ENCODE assay signal across 8 cellular contexts in genomic region chr19:3537438-3538240, GRCh38. TPM values are rescaled to one million over a fixed set of nuclear protein-coding genes. Genes with fewer than 3 reads are reported as not detected.
DNase-seq lines count a peak whose midpoint lies in the region; ATAC-seq and TF ChIP-seq lines count a peak whose summit lies in the region.
"Had no signal": no experiment of that assay in that cellular context is flagged by ENCODE, and none has a peak within 500 bp of the region (broad histone marks: within the 10 kb centered on the region; RNA-seq: fewer than 3 reads in every experiment).

No MANE protein-coding gene starts in this region.

- no peak for TF ChIP-seq POLR2A in lower leg skin (IDR thresholded peaks at IDR 0.05)

- H3K4me3 Mint-ChIP-seq in natural killer cell = no peak overlapping the region
- no peak overlapping the region for H3K4me3 Mint-ChIP-seq in natural killer cell treated with Interleukin-12 subunit alpha and Interleukin-12 subunit beta and Interleukin-15 and Interleukin-18, amount 100 ng/mL, for 72 hours
- H3K4me3 Mint-ChIP-seq in glutamatergic neuron (ENCODE audit: unreplicated experiment) = no peak overlapping the region
- H3K4me3 Mint-ChIP-seq: B cell had no signal

- WGBS in lower leg skin, 2 donors = 75 to 76% methylated on average over 22 of the region's 22 CpGs

- intact Hi-C loops in natural killer cell (cut with micrococcal nuclease) = no loop called here
- intact Hi-C loops in lower leg skin (cut with DNase I; ENCODE audit: low total_unique reads) = no loop called here

- TF ChIP-seq CTCF in natural killer cell (IDR thresholded peaks at IDR 0.05) (no peak), glutamatergic neuron (IDR thresholded peaks at IDR 0.05; ENCODE audit: partially characterized antibody, unreplicated experiment) (no peak), lower leg skin (IDR thresholded peaks at IDR 0.05) (no peak)

- H3K27ac Mint-ChIP-seq in natural killer cell (peak overlapping the region; percentile 64 to 76), glutamatergic neuron (ENCODE audit: unreplicated experiment) (peak overlapping the region; percentile 80)
- H3K27ac Mint-ChIP-seq in natural killer cell treated with Interleukin-12 subunit alpha and Interleukin-12 subunit beta and Interleukin-15 and Interleukin-18, amount 100 ng/mL, for 72 hours = no peak overlapping the region
- H3K27ac Mint-ChIP-seq: B cell had no signal

- H3K9me3 Mint-ChIP-seq in natural killer cell (no peaks in the 10 kb centered on the region), glutamatergic neuron (ENCODE audit: unreplicated experiment) (peaks cover 16% of the 10 kb centered on the region)
- no peaks in the 10 kb centered on the region for H3K9me3 Mint-ChIP-seq in natural killer cell treated with Interleukin-12 subunit alpha and Interleukin-12 subunit beta and Interleukin-15 and Interleukin-18, amount 100 ng/mL, for 72 hours

- H3K36me3 Mint-ChIP-seq in natural killer cell (no peaks in the 10 kb centered on the region), glutamatergic neuron (ENCODE audit: unreplicated experiment) (peaks cover 4% of the 10 kb centered on the region)
- H3K36me3 Mint-ChIP-seq in natural killer cell treated with Interleukin-12 subunit alpha and Interleukin-12 subunit beta and Interleukin-15 and Interleukin-18, amount 100 ng/mL, for 72 hours = no peaks in the 10 kb centered on the region

- ATAC-seq in natural killer cell = peak in 1 of 3 donors; percentile 17
- no peak for ATAC-seq in natural killer cell treated with Interleukin-12 subunit alpha and Interleukin-12 subunit beta and Interleukin-15 and Interleukin-18, amount 100 ng/mL, for 72 hours
- ATAC-seq in HG02571 (IDR thresholded peaks at IDR 0.05; ENCODE audit: unreplicated experiment) = no peak

- DNase-seq in natural killer cell (no peak), glutamatergic neuron (no peak), lower leg skin (ENCODE audit: low spot score in 2 of 2) (no peak)
- no peak for DNase-seq in natural killer cell treated with Interleukin-12 subunit alpha and Interleukin-12 subunit beta and Interleukin-15 and Interleukin-18, amount 100 ng/mL, for 72 hours (ENCODE audit: low spot score)
- DNase-seq in activated CD4-positive, alpha-beta T cell treated with anti-CD3 and anti-CD28 coated beads for 1 hour = no peak
- DNase-seq: SHP77 treated with DMSO at 0.1 percent for 48 hours had no signal

- no peak overlapping the region for H3K4me3 ChIP-seq in lower leg skin (ENCODE audit: low read depth, poor library complexity, severe bottlenecking)

- H3K4me1 Mint-ChIP-seq in natural killer cell (peaks cover 0 to 21% of the 10 kb centered on the region in 2 donors), glutamatergic neuron (ENCODE audit: low read depth, unreplicated experiment) (peaks cover 13% of the 10 kb centered on the region)
- peaks cover 0 to 4% of the 10 kb centered on the region in 2 donors for H3K4me1 Mint-ChIP-seq in natural killer cell treated with Interleukin-12 subunit alpha and Interleukin-12 subunit beta and Interleukin-15 and Interleukin-18, amount 100 ng/mL, for 72 hours (ENCODE audit: low read depth in 2 of 2)
- H3K4me1 Mint-ChIP-seq: B cell had no signal

- H3K27me3 Mint-ChIP-seq in natural killer cell (ENCODE audit: low read depth in 2 of 2) (no peaks in the 10 kb centered on the region), glutamatergic neuron (ENCODE audit: unreplicated experiment) (peaks cover 10% of the 10 kb centered on the region)
- no peaks in the 10 kb centered on the region for H3K27me3 Mint-ChIP-seq in natural killer cell treated with Interleukin-12 subunit alpha and Interleukin-12 subunit beta and Interleukin-15 and Interleukin-18, amount 100 ng/mL, for 72 hours
- H3K27me3 Mint-ChIP-seq: B cell had no signal

RNA-seq across cellular contexts. Expression of gene TEKTIP1, which starts 1.3 kb away (rescaled TPM):
- total RNA-seq in natural killer cell = 10 to 100 TPM in 1 of 3 donors, 1 to 10 TPM in 2; 5.9 to 11.6 (median 6.4) TPM
- 1 to 10 TPM; 3.3 to 4.4 TPM for total RNA-seq in natural killer cell treated with Interleukin-12 subunit alpha and Interleukin-12 subunit beta and Interleukin-15 and Interleukin-18, amount 100 ng/mL, for 72 hours
- total RNA-seq in glutamatergic neuron (ENCODE audit: unreplicated experiment) = 2.5 TPM
- under 1 TPM in 1 of 4 donors, not detected in 3; 0.78 TPM for total RNA-seq in lower leg skin

RNA-seq across cellular contexts. Expression of gene MFSD12, which starts 19.7 kb away (rescaled TPM):
- 10 to 100 TPM; 29.8 to 34.5 (median 33.6) TPM for total RNA-seq in natural killer cell
- total RNA-seq in natural killer cell treated with Interleukin-12 subunit alpha and Interleukin-12 subunit beta and Interleukin-15 and Interleukin-18, amount 100 ng/mL, for 72 hours = 10 to 100 TPM; 72.2 to 73.1 TPM
- 134 TPM for total RNA-seq in glutamatergic neuron (ENCODE audit: unreplicated experiment)
- 10 to 100 TPM; 43.3 to 98.2 (median 56.3) TPM for total RNA-seq in lower leg skin

RNA-seq across cellular contexts. Expression of gene FZR1, which starts 31.5 kb away (rescaled TPM):
- total RNA-seq in natural killer cell (10 to 100 TPM; 89.1 to 98.3 (median 91.4) TPM), glutamatergic neuron (ENCODE audit: unreplicated experiment) (51.3 TPM), lower leg skin (10 to 100 TPM; 50.9 to 63.3 (median 57.2) TPM)
- 10 to 100 TPM; 51.4 to 63.0 TPM for total RNA-seq in natural killer cell treated with Interleukin-12 subunit alpha and Interleukin-12 subunit beta and Interleukin-15 and Interleukin-18, amount 100 ng/mL, for 72 hours

RNA-seq across cellular contexts. Expression of gene HMG20B, which starts 35.1 kb away (rescaled TPM):
- total RNA-seq in natural killer cell (10 to 100 TPM; 45.8 to 57.5 (median 52.1) TPM), glutamatergic neuron (ENCODE audit: unreplicated experiment) (55.3 TPM), lower leg skin (100 to 1,000 TPM; 112 to 135 (median 123) TPM)
- 10 to 100 TPM; 38.2 to 48.0 TPM for total RNA-seq in natural killer cell treated with Interleukin-12 subunit alpha and Interleukin-12 subunit beta and Interleukin-15 and Interleukin-18, amount 100 ng/mL, for 72 hours

RNA-seq across cellular contexts. Expression of gene DOHH, which starts 37.2 kb away (rescaled TPM):
- total RNA-seq in natural killer cell = 1 to 10 TPM; 4.5 to 5.9 (median 4.6) TPM
- 10 to 100 TPM; 16.1 to 28.6 TPM for total RNA-seq in natural killer cell treated with Interleukin-12 subunit alpha and Interleukin-12 subunit beta and Interleukin-15 and Interleukin-18, amount 100 ng/mL, for 72 hours
- total RNA-seq in glutamatergic neuron (ENCODE audit: unreplicated experiment) = 8.5 TPM
- total RNA-seq in lower leg skin = 10 to 100 TPM; 20.4 to 28.4 (median 24.1) TPM

Comparison
In these comparisons a context has a peak if more than half of its experiments do, and no peak if none do; other contexts are left out.
1. H3K27ac Mint-ChIP-seq: peak in natural killer cell (2 of 2) and glutamatergic neuron (single experiment); none in natural killer cell treated with Interleukin-12 subunit alpha and Interleukin-12 subunit beta and Interleukin-15 and Interleukin-18, amount 100 ng/mL, for 72 hours (0 of 2).